In genomic region chr3:9732753-9733115, GRCh38 we compare ENCODE assay signal across 9 cellular contexts. TPM values are rescaled to one million over a fixed set of nuclear protein-coding genes. Genes with fewer than 3 reads are reported as not detected.
DNase-seq lines count a peak whose midpoint lies in the region; ATAC-seq, FAIRE-seq and TF ChIP-seq lines count a peak whose summit lies in the region.
"Had no signal": no experiment of that assay in that cellular context is flagged by ENCODE, and none has a peak within 500 bp of the region (broad histone marks: within the 10 kb centered on the region; RNA-seq: fewer than 3 reads in every experiment).

No MANE protein-coding gene starts in this region.

- no peak for TF ChIP-seq POLR2A in breast epithelium (IDR thresholded peaks at IDR 0.05)

- DNase-seq in stimulated activated naive CD8-positive, alpha-beta T cell treated with anti-CD3 and anti-CD28 coated beads, Interleukin-15, Interleukin-2, amounts not matched to agents 100 U/mL and 50 U/mL, for 24 hours, result no peak
- DNase-seq in breast epithelium (ENCODE audit: low spot score in 2 of 2) (peak in 1 of 2 donors; percentile 31), lung microvascular endothelial cell (ENCODE audit: low read depth in 2 of 2) (peak; percentile 17 to 23), OCI-M1 (lab: John Stamatoyannopoulos, UW) (no peak), HTR-8/SVneo (ENCODE audit: insufficient read length, low spot score) (no peak), HK-2 (ENCODE audit: unreplicated experiment) (no peak)

- peaks cover 66% of the 10 kb centered on the region for H3K4me1 Mint-ChIP-seq in stimulated activated naive CD8-positive, alpha-beta T cell treated with anti-CD3 and anti-CD28 coated beads, Interleukin-15, Interleukin-2, amounts not matched to agents 100 ng/mL and 50 ng/mL, for 24 hours (ENCODE audit: low read depth)

- no peaks in the 10 kb centered on the region for H3K27me3 Mint-ChIP-seq in stimulated activated naive CD8-positive, alpha-beta T cell treated with anti-CD3 and anti-CD28 coated beads, Interleukin-15, Interleukin-2, amounts not matched to agents 100 ng/mL and 50 ng/mL, for 24 hours

- ATAC-seq in stimulated activated naive CD8-positive, alpha-beta T cell treated with anti-CD3 and anti-CD28 coated beads, Interleukin-15, Interleukin-2, amounts not matched to agents 100 U/mL and 50 U/mL, for 24 hours, result no peak
- no peak for ATAC-seq in HG03571 (IDR thresholded peaks at IDR 0.05; ENCODE audit: unreplicated experiment)

- H3K27ac ChIP-seq in breast epithelium, result peak overlapping the region; percentile 45 to 98

- no peaks in the 10 kb centered on the region for H3K9me3 Mint-ChIP-seq in stimulated activated naive CD8-positive, alpha-beta T cell treated with anti-CD3 and anti-CD28 coated beads, Interleukin-15, Interleukin-2, amounts not matched to agents 100 ng/mL and 50 ng/mL, for 24 hours

- H3K4me3 Mint-ChIP-seq in stimulated activated naive CD8-positive, alpha-beta T cell treated with anti-CD3 and anti-CD28 coated beads, Interleukin-15, Interleukin-2, amounts not matched to agents 100 ng/mL and 50 ng/mL, for 24 hours, result peak overlapping the region; percentile 91

- no peaks in the 10 kb centered on the region for H3K27me3 ChIP-seq in breast epithelium

- no peaks in the 10 kb centered on the region for H3K9me3 ChIP-seq in breast epithelium

- H3K4me1 ChIP-seq in breast epithelium, result peaks cover 8 to 20% of the 10 kb centered on the region in 2 donors

- TF ChIP-seq CTCF in breast epithelium (IDR thresholded peaks at IDR 0.05), result no peak

- intact Hi-C loops in breast epithelium (cut with DNase I; ENCODE audit: low total_unique reads), result no loop called here

- peak overlapping the region; percentile 74 to 100 (median 99) for H3K4me3 ChIP-seq in breast epithelium

- peaks cover 34% of the 10 kb centered on the region for H3K36me3 Mint-ChIP-seq in stimulated activated naive CD8-positive, alpha-beta T cell treated with anti-CD3 and anti-CD28 coated beads, Interleukin-15, Interleukin-2, amounts not matched to agents 100 ng/mL and 50 ng/mL, for 24 hours (ENCODE audit: low read depth)

- FAIRE-seq in HTR-8/SVneo (lab: Jason Lieb, UNC), result no peak
- FAIRE-seq: GM18507 had no signal

- H3K36me3 ChIP-seq in breast epithelium, result no peaks in the 10 kb centered on the region

- peak overlapping the region; percentile 84 for H3K27ac Mint-ChIP-seq in stimulated activated naive CD8-positive, alpha-beta T cell treated with anti-CD3 and anti-CD28 coated beads, Interleukin-15, Interleukin-2, amounts not matched to agents 100 ng/mL and 50 ng/mL, for 24 hours

RNA-seq across cellular contexts. Expression of gene BRPF1, which starts 1.2 kb away (rescaled TPM):
- 10 to 100 TPM; 14.7 to 19.7 (median 19.3) TPM for total RNA-seq in breast epithelium
- 10.5 and 18.7 TPM in 2 replicates for total RNA-seq in lung microvascular endothelial cell

RNA-seq across cellular contexts. Expression of gene OGG1, which starts 17.0 kb away (rescaled TPM):
- total RNA-seq in breast epithelium (10 to 100 TPM; 21.3 to 33.4 (median 23.3) TPM), lung microvascular endothelial cell (13.7 and 18.8 TPM in 2 replicates)

RNA-seq across cellular contexts. Expression of gene CPNE9, which starts 29.1 kb away (rescaled TPM):
- total RNA-seq in breast epithelium, result not detected
- total RNA-seq in lung microvascular endothelial cell, result under 0.01 TPM in 1 of 2 replicates, not detected in the other

RNA-seq across cellular contexts. Expression of gene CAMK1, which starts 37.0 kb away (rescaled TPM):
- 10 to 100 TPM; 25.2 to 58.7 (median 40.0) TPM for total RNA-seq in breast epithelium
- 21.4 and 25.1 TPM in 2 replicates for total RNA-seq in lung microvascular endothelial cell

RNA-seq across cellular contexts. Expression of gene TADA3, which starts 59.5 kb away (rescaled TPM):
- total RNA-seq in breast epithelium, result 10 to 100 TPM; 66.1 to 73.4 (median 70.1) TPM
- total RNA-seq in lung microvascular endothelial cell, result 19.0 and 25.4 TPM in 2 replicates

Comparison
In these comparisons a context has a peak if more than half of its experiments do, and no peak if none do; other contexts are left out.
1. DNase-seq: peak in lung microvascular endothelial cell (2 of 2); none in stimulated activated naive CD8-positive, alpha-beta T cell treated with anti-CD3 and anti-CD28 coated beads, Interleukin-15, Interleukin-2, amounts not matched to agents 100 U/mL and 50 U/mL, for 24 hours (single experiment), OCI-M1 (single experiment), HTR-8/SVneo (single experiment) and HK-2 (single experiment).